Comparison of ENCODE assay signal across 18 cellular contexts in the genomic region with DNA sequence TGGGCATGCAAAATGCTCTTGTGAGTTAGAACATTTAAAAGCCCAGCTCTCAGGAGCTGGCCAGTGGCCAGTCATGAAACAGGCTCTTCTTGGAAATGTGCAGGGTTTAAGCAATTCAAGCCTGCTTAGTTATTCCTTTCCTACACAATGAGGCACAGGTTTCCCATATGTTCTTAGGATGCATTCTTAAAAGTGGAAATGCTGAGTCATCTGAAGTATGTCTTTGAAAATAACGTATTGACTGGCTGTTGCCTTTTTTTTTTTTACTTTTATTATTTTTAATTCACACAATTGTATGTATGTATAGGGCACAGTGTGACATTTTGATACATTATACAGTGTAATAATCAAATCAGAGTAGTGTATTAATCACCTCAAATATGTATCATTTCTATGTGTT.
DNase-seq lines count a peak whose midpoint lies in the region; FAIRE-seq and TF ChIP-seq lines count a peak whose summit lies in the region.
"Had no signal": no experiment of that assay in that cellular context is flagged by ENCODE, and none has a peak within 500 bp of the region (broad histone marks: within the 10 kb centered on the region; RNA-seq: fewer than 3 reads in every experiment).

No MANE protein-coding gene starts in this region.

- no peak for TF ChIP-seq POLR2A in GM12891 (IDR thresholded peaks at IDR 0.05; ENCODE audit: low read depth, low read length)

- DNase-seq in G401 (ENCODE audit: low spot score) = peak; percentile 14
- DNase-seq in amniotic epithelial cell (ENCODE audit: low read depth) = peak; percentile 8
- peak; percentile 1 for DNase-seq in fibroblast of mammary gland (ENCODE audit: low read depth)
- DNase-seq in kidney glomerular epithelial cell (lab: John Stamatoyannopoulos, UW) = no peak
- DNase-seq in GM12891 (ENCODE audit: insufficient read length, low spot score) = no peak
- no peak for DNase-seq in D341Med (ENCODE audit: low spot score)
- DNase-seq in MV-4-11 (lab: John Stamatoyannopoulos, UW) = no peak
- DNase-seq: AML-193; Calu3; CD4-positive, CD25-positive, alpha-beta regulatory T cell; DND-41; GF-D8; GOT3; HFFc6; Karpas-422 had no signal

- no peak for TF ChIP-seq CTCF in fibroblast of mammary gland (conservative IDR thresholded peaks at IDR 0.05; ENCODE audit: control insufficient read depth, insufficient read depth, low read depth, low read length)

- FAIRE-seq in GM12891 (lab: Jason Lieb, UNC) = no peak
- FAIRE-seq: GM18507 had no signal

- H3K4me3 ChIP-seq in fibroblast of mammary gland (ENCODE audit: control insufficient read depth, low read depth, low read length) = no peak overlapping the region
- H3K4me3 ChIP-seq: BLaER1, HAP-1 had no signal

- in situ Hi-C loops in G401 (cut with HindIII; ENCODE audit: low sequenced_read_pairs) = no loop called here

TF ChIP-seq in GM12891, 5 proteins besides CTCF, POLR2A, EP300 and RAD21:
- TF ChIP-seq POLR2AphosphoS5 (IDR thresholded peaks at IDR 0.05; ENCODE audit: low read depth, low read length) (no peak), PAX5 (IDR thresholded peaks at IDR 0.05; ENCODE audit: insufficient read depth, low read length, severe bottlenecking) (no peak), POU2F2 (IDR thresholded peaks at IDR 0.05; ENCODE audit: low read depth, low read length) (no peak), SPI1 (IDR thresholded peaks at IDR 0.05; ENCODE audit: low read depth, low read length) (no peak), TAF1 (IDR thresholded peaks at IDR 0.05; ENCODE audit: low read depth, low read length) (no peak)

Comparison
In these comparisons a context has a peak if more than half of its experiments do, and no peak if none do; other contexts are left out.
1. DNase-seq: peak in G401 (single experiment), amniotic epithelial cell (single experiment) and fibroblast of mammary gland (single experiment); none in kidney glomerular epithelial cell (single experiment), GM12891 (single experiment), D341Med (single experiment) and MV-4-11 (single experiment).